ENCODE assay signal across 8 cellular contexts in the genomic region with DNA sequence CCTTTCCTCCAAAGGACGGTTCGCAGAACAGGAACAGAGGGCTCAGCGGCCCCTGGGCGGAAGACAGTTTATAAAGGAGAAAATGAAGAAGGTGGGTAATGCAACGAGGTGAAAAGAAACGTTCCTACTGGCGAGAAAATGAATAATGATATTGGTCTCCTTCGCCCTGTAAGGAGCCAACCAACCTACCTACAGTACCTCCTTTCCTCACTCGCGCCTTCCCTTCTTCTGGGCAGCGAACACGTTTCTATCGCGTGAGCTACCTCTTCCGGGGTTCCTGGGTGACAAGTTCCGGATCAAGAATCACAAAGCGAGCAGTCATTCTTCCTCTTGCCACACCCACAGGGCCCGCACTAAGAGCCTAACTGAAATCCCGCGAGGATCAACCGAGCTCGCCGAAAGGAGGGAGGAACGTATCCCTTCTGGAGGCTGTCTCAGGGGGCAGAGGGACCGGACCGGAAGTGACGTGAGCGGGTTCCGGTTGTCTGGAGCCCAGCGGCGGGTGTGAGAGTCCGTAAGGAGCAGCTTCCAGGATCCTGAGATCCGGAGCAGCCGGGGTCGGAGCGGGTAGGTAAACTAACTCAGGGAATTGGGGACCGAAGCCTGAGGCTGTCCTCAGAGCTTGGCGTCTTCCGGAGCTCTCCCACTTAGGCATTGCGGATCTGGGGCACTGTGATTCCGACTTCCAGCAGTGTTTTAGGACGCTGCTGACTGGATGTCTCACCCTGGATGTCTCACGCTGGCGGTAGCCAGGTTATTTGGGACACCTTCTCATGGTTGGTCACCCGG. TPM values are rescaled to one million over a fixed set of nuclear protein-coding genes. Genes with fewer than 3 reads are reported as not detected.
DNase-seq lines count a peak whose midpoint lies in the region; ATAC-seq and TF ChIP-seq lines count a peak whose summit lies in the region.

Gene PTRH2, minus strand, starts transcription at position 249 of the 789 bp plus-strand sequence. CDS start 9,452 bp downstream, outside the sequence.
Gene VMP1, plus strand, starts transcription at position 473 of the 789 bp plus-strand sequence. CDS start 23,793 bp downstream, outside the sequence.

- H3K36me3 ChIP-seq in ACC112 (ENCODE audit: insufficient read depth, low read length) (no peaks in the 10 kb centered on the region), breast epithelium (no peaks in the 10 kb centered on the region)

- ATAC-seq in GM18870 (IDR thresholded peaks at IDR 0.05; ENCODE audit: unreplicated experiment): peak; percentile 88
- ATAC-seq in HG03135 (IDR thresholded peaks at IDR 0.05; ENCODE audit: unreplicated experiment): peak; percentile 96

- H3K27ac ChIP-seq in ACC112 (ENCODE audit: low read depth, low read length) (peak within 1 kb of the TSS; percentile 90), VCaP (peak within 1 kb of the TSS; percentile 96), breast epithelium (peak within 1 kb of the TSS; percentile 94 to 96), skin epidermis (peak within 1 kb of the TSS; percentile 59 to 96 (median 92))

- H3K27me3 ChIP-seq in ACC112 (ENCODE audit: insufficient read depth, low read length) (no peaks in the 10 kb centered on the region), breast epithelium (no peaks in the 10 kb centered on the region)

- intact Hi-C loops in breast epithelium (cut with DNase I; ENCODE audit: low total_unique reads): no loop called here

- no peak for TF ChIP-seq CTCF in VCaP (conservative IDR thresholded peaks at IDR 0.05)
- TF ChIP-seq CTCF in breast epithelium (IDR thresholded peaks at IDR 0.05): no peak

- H3K9me3 ChIP-seq in breast epithelium: no peaks in the 10 kb centered on the region
- H3K9me3 ChIP-seq in iPS-18c (ENCODE audit: control insufficient read depth, insufficient read depth, low read length): no peaks in the 10 kb centered on the region

- peaks cover 20% of the 10 kb centered on the region for H3K4me1 ChIP-seq in ACC112 (ENCODE audit: control insufficient read depth, insufficient read depth, low read length, unreplicated experiment)
- peaks cover 0 to 19% of the 10 kb centered on the region in 2 donors for H3K4me1 ChIP-seq in breast epithelium

- peak within 1 kb of the TSS; percentile 70 for H2AFZ ChIP-seq in ACC112 (ENCODE audit: low read length, unreplicated experiment)

- H3K4me3 ChIP-seq in ACC112 (ENCODE audit: low read depth, low read length): peak within 1 kb of the TSS; percentile 100
- peak within 1 kb of the TSS; percentile 73 to 81 (median 74) for H3K4me3 ChIP-seq in breast epithelium
- H3K4me3 ChIP-seq in iPS-18c (ENCODE audit: insufficient read depth, low read depth, low read length): peak within 1 kb of the TSS; percentile 98
- H3K4me3 ChIP-seq in skin epidermis: peak within 1 kb of the TSS; percentile 54 to 87 (median 79)

- TF ChIP-seq POLR2A in breast epithelium (IDR thresholded peaks at IDR 0.05): peak; percentile 70

- DNase-seq in NCI-H2196 treated with DMSO at 0.1 percent for 48 hours (lab: John Stamatoyannopoulos, UW; ENCODE audit: unreplicated experiment) (peak; percentile 99), breast epithelium (ENCODE audit: low spot score in 2 of 2) (peak; percentile 98 to 99)

- H3K79me2 ChIP-seq in ACC112 (ENCODE audit: control insufficient read depth, insufficient read depth, low read length, unreplicated experiment): peaks cover 95% of the 10 kb centered on the region

RNA-seq across cellular contexts. Expression of gene PTRH2, which starts in this region (rescaled TPM):
- 10 to 100 TPM; 21.0 to 27.7 (median 26.5) TPM for total RNA-seq in breast epithelium

RNA-seq across cellular contexts. Expression of gene VMP1, which starts in this region (rescaled TPM):
- total RNA-seq in breast epithelium: 100 to 1,000 TPM; 142 to 636 (median 489) TPM

Comparison
In these comparisons a context has a peak if more than half of its experiments do, and no peak if none do; other contexts are left out.
1. Peak in every context shown above with its lines: DNase-seq, ATAC-seq, H3K4me3 ChIP-seq and H3K27ac ChIP-seq.